ENCODE assay signal across 15 cellular contexts in genomic region chr7:2853147-2853546, GRCh38. TPM values are rescaled to one million over a fixed set of nuclear protein-coding genes. Genes with fewer than 3 reads are reported as not detected.
DNase-seq lines count a peak whose midpoint lies in the region; ATAC-seq and TF ChIP-seq lines count a peak whose summit lies in the region.
"Had no signal": no experiment of that assay in that cellular context is flagged by ENCODE, and none has a peak within 500 bp of the region (broad histone marks: within the 10 kb centered on the region; RNA-seq: fewer than 3 reads in every experiment).

No MANE protein-coding gene starts in this region.

- peak; percentile 43 for DNase-seq in AG20443 (ENCODE audit: low spot score)
- peak; percentile 49 for DNase-seq in RPMI7951 (ENCODE audit: low read depth)
- peak; percentile 32 to 40 for DNase-seq in fibroblast of lung (ENCODE audit: low read depth in 2 of 2)
- DNase-seq in osteoblast (ENCODE audit: insufficient read length, low spot score, missing footprints), result peak; percentile 90
- DNase-seq in tibial nerve (ENCODE audit: low spot score in 2 of 2), result no peak
- no peak for DNase-seq in Kasumi-1 (lab: John Stamatoyannopoulos, UW)
- DNase-seq: activated CD4-positive, alpha-beta T cell treated with anti-CD3 and anti-CD28 coated beads for 48 hours; activated naive CD8-positive, alpha-beta T cell treated with anti-CD3 and anti-CD28 coated beads, Interleukin-2, amount 10 ng/mL, durations not matched to agents 7 days and 5 days; activated T-cell treated with anti-CD3 and anti-CD28 coated beads, Interleukin-2, amount 50 U/mL, for 24 hours; NCI-H1092 treated with DMSO at 0.1 percent for 48 hours; NCI-H345 had no signal

- no peak for TF ChIP-seq EP300 in tibial nerve (IDR thresholded peaks at IDR 0.05)

- H4K20me1 ChIP-seq in fibroblast of lung (ENCODE audit: control insufficient read depth, extremely low read depth, insufficient read depth, low read length), result no peaks in the 10 kb centered on the region
- H4K20me1 ChIP-seq in osteoblast (ENCODE audit: insufficient read depth, low read length), result no peaks in the 10 kb centered on the region

- H2AFZ ChIP-seq in fibroblast of lung (ENCODE audit: low read length), result peak overlapping the region; percentile 36
- H2AFZ ChIP-seq in osteoblast (ENCODE audit: low read length), result peak overlapping the region; percentile 74

- no peak overlapping the region for H3K9ac ChIP-seq in fibroblast of lung (ENCODE audit: insufficient read depth, low read length)

- H3K27ac ChIP-seq in fibroblast of lung (ENCODE audit: insufficient read depth, low read length) (no peak overlapping the region), osteoblast (ENCODE audit: low read depth, low read length) (peak overlapping the region; percentile 21), tibial nerve (peak overlapping the region in 2 of 4 donors; percentile 2 to 7)
- H3K27ac ChIP-seq: prostate gland had no signal

- no peak overlapping the region for H3K4me2 ChIP-seq in fibroblast of lung (ENCODE audit: extremely low read depth, insufficient read depth, low read length)
- peak overlapping the region; percentile 39 for H3K4me2 ChIP-seq in osteoblast (ENCODE audit: insufficient read depth, low read length)

- H3K36me3 ChIP-seq in fibroblast of lung (ENCODE audit: control insufficient read depth, insufficient read depth, low read length) (no peaks in the 10 kb centered on the region), osteoblast (ENCODE audit: insufficient read depth, low read length) (no peaks in the 10 kb centered on the region), tibial nerve (no peaks in the 10 kb centered on the region)
- H3K36me3 ChIP-seq: prostate gland had no signal

- H3K27me3 ChIP-seq in fibroblast of lung (ENCODE audit: control insufficient read depth, insufficient read depth, low read length), result no peaks in the 10 kb centered on the region
- no peaks in the 10 kb centered on the region for H3K27me3 ChIP-seq in osteoblast (ENCODE audit: insufficient read depth, low read length)
- no peaks in the 10 kb centered on the region for H3K27me3 ChIP-seq in tibial nerve

- H3K79me2 ChIP-seq in fibroblast of lung (ENCODE audit: control insufficient read depth, insufficient read depth, low read length), result no peaks in the 10 kb centered on the region
- no peaks in the 10 kb centered on the region for H3K79me2 ChIP-seq in osteoblast (ENCODE audit: insufficient read depth, low read length)

- no peak for TF ChIP-seq POLR2A in tibial nerve (IDR thresholded peaks at IDR 0.05)

- ATAC-seq in HG03460 (IDR thresholded peaks at IDR 0.05; ENCODE audit: unreplicated experiment), result no peak
- no peak for ATAC-seq in GM21723 (IDR thresholded peaks at IDR 0.05; ENCODE audit: unreplicated experiment)
- ATAC-seq: left lobe of liver had no signal

- WGBS in tibial nerve, 2 donors, result 44 to 58% methylated on average over 3 of the region's 3 CpGs

- H3K9me3 ChIP-seq in fibroblast of lung (ENCODE audit: control insufficient read depth, insufficient read depth, low read depth, low read length) (no peaks in the 10 kb centered on the region), osteoblast (ENCODE audit: low read depth, low read length) (no peaks in the 10 kb centered on the region), tibial nerve (no peaks in the 10 kb centered on the region)
- H3K9me3 ChIP-seq: prostate gland had no signal

- no peak for TF ChIP-seq CTCF in fibroblast of lung (conservative IDR thresholded peaks at IDR 0.05 in 1 of 2, IDR thresholded peaks at IDR 0.05 in 1 of 2; ENCODE audit: low read depth in 1 of 2, low read length in 2 of 2)
- no peak for TF ChIP-seq CTCF in osteoblast (IDR thresholded peaks at IDR 0.05; ENCODE audit: extremely low read depth, low read depth, low read length)
- TF ChIP-seq CTCF in tibial nerve (IDR thresholded peaks at IDR 0.05), result no peak

- H3K4me3 ChIP-seq in fibroblast of lung (replicated peaks in 1 of 4; ENCODE audit: control extremely low read depth in 1 of 4, insufficient read depth in 1 of 4, low read depth in 3 of 4, low read length in 4 of 4) (no peak overlapping the region), osteoblast (ENCODE audit: insufficient read depth, low read length) (no peak overlapping the region), tibial nerve (no peak overlapping the region)
- H3K4me3 ChIP-seq: prostate gland had no signal

- H3K4me1 ChIP-seq in fibroblast of lung (ENCODE audit: control insufficient read depth, extremely low read depth, insufficient read depth, low read length) (no peaks in the 10 kb centered on the region), osteoblast (ENCODE audit: insufficient read depth, low read length) (peaks cover 12% of the 10 kb centered on the region), tibial nerve (no peaks in the 10 kb centered on the region)
- H3K4me1 ChIP-seq: prostate gland had no signal

RNA-seq across cellular contexts. Expression of gene GNA12, which starts 9.0 kb away (rescaled TPM):
- total RNA-seq in RPMI7951 (2014; rRNA removed; shearing (Covaris generic)), result 17.8 and 20.8 TPM in 2 replicates
- total RNA-seq in fibroblast of lung, result 23.1 and 36.2 TPM in 2 replicates
- 119 and 137 TPM in 2 replicates for polyA plus RNA-seq in fibroblast of lung
- polyA plus RNA-seq in fibroblast of lung (2012), result 87.8 and 89.1 TPM in 2 replicates
- polyA minus RNA-seq in fibroblast of lung (ENCODE audit: low replicate concordance), result 174 and 188 TPM in 2 replicates
- 27.1 and 32.7 TPM in 2 replicates for total RNA-seq in osteoblast
- total RNA-seq in tibial nerve, result 10 to 100 TPM; 21.3 to 36.0 (median 29.4) TPM

Comparison
In these comparisons a context has a peak if more than half of its experiments do, and no peak if none do; other contexts are left out.
1. DNase-seq: peak in AG20443 (single experiment), RPMI7951 (single experiment), fibroblast of lung (2 of 2) and osteoblast (single experiment); none in tibial nerve (0 of 2) and Kasumi-1 (0 of 2).